11 cellular contexts compared by ENCODE assay signal in genomic region chr1:22132517-22133235, GRCh38. TPM values are rescaled to one million over a fixed set of nuclear protein-coding genes. Genes with fewer than 3 reads are reported as not detected.
A peak's percentile ranks its signal among the peaks of the same experiment; 100 is the strongest.
DNase-seq lines count a peak whose midpoint lies in the region; ATAC-seq and TF ChIP-seq lines count a peak whose summit lies in the region.
"Had no signal": no experiment of that assay in that cellular context is flagged by ENCODE, and none has a peak within 500 bp of the region (broad histone marks: within the 10 kb centered on the region; RNA-seq: fewer than 3 reads in every experiment).

No MANE protein-coding gene starts in this region.

- H3K27me3 ChIP-seq in right cardiac atrium (ENCODE audit: control insufficient read depth, insufficient read depth) (no peaks in the 10 kb centered on the region), uterus (no peaks in the 10 kb centered on the region), esophagus squamous epithelium (peaks cover 0 to 22% (median 0%) of the 10 kb centered on the region in 4 donors)

- TF ChIP-seq POLR2A in uterus (IDR thresholded peaks at IDR 0.05) (no peak), esophagus squamous epithelium (IDR thresholded peaks at IDR 0.05) (no peak)

- H3K36me3 ChIP-seq in uterus (no peaks in the 10 kb centered on the region), esophagus squamous epithelium (peaks cover 0 to 26% (median 0%) of the 10 kb centered on the region in 3 donors)
- H3K36me3 ChIP-seq: neutrophil had no signal

- TF ChIP-seq CTCF in fibroblast of pulmonary artery (IDR thresholded peaks at IDR 0.05; ENCODE audit: low read length, missing control alignments) (no peak), uterus (IDR thresholded peaks at IDR 0.05) (no peak), esophagus squamous epithelium (IDR thresholded peaks at IDR 0.05) (no peak)

- H3K4me1 ChIP-seq in right cardiac atrium (ENCODE audit: control insufficient read depth, insufficient read depth, low read length), result no peaks in the 10 kb centered on the region
- H3K4me1 ChIP-seq in uterus, result peaks cover 7 to 19% of the 10 kb centered on the region in 2 donors
- peaks cover 23 to 51% (median 25%) of the 10 kb centered on the region in 3 donors for H3K4me1 ChIP-seq in esophagus squamous epithelium

- H3K4me3 ChIP-seq in right cardiac atrium (ENCODE audit: low read length), result no peak overlapping the region
- no peak overlapping the region for H3K4me3 ChIP-seq in fibroblast of pulmonary artery (replicated peaks; ENCODE audit: low read depth, low read length)
- H3K4me3 ChIP-seq in uterus, result no peak overlapping the region
- no peak overlapping the region for H3K4me3 ChIP-seq in esophagus squamous epithelium

- H3K9me3 ChIP-seq in right cardiac atrium (ENCODE audit: control insufficient read depth, low read length) (no peaks in the 10 kb centered on the region), uterus (no peaks in the 10 kb centered on the region), esophagus squamous epithelium (no peaks in the 10 kb centered on the region)
- H3K9me3 ChIP-seq: neutrophil had no signal

- WGBS in right cardiac atrium, result 66% methylated on average over 15 of the region's 15 CpGs
- 45% methylated on average over 6 of the region's 15 CpGs; no CpG with 5 or more reads in 1 of the 2 donors for WGBS in esophagus squamous epithelium, 2 donors

- no peak overlapping the region for H3K27ac ChIP-seq in right cardiac atrium (ENCODE audit: low read length)
- no peak overlapping the region for H3K27ac ChIP-seq in uterus
- H3K27ac ChIP-seq in esophagus squamous epithelium, result peak overlapping the region in 1 of 4 donors; percentile 5
- H3K27ac ChIP-seq: neutrophil had no signal

- DNase-seq in right cardiac atrium, result peak; percentile 9 to 58 (median 41)
- no peak for DNase-seq in cardiac septum (ENCODE audit: low spot score)
- DNase-seq in fibroblast of pulmonary artery (ENCODE audit: low read depth), result peak; percentile 58
- DNase-seq in uterus, result peak; percentile 52 to 58
- DNase-seq in esophagus squamous epithelium (lab: John Stamatoyannopoulos, UW), result no peak
- no peak for DNase-seq in MV-4-11 (lab: John Stamatoyannopoulos, UW)
- DNase-seq in NCI-H774 (lab: John Stamatoyannopoulos, UW), result no peak
- DNase-seq: NCI-H1436 treated with DMSO at 0.1 percent for 48 hours had no signal

- ATAC-seq in right cardiac atrium (peak in 1 of 2 donors; percentile 12), SK-N-SH treated with all-trans-retinoic acid at 6 μM for 48 hours (peak; percentile 89)

- intact Hi-C loops in right cardiac atrium (cut with DNase I) (no loop called here), cardiac septum (cut with DNase I) (loop anchor here (10.0 kb wide), 1 partner anchor 142 kb away; no protein-coding TSS in a partner anchor), uterus (cut with DNase I; ENCODE audit: low total_unique reads) (no loop called here), esophagus squamous epithelium (cut with DNase I) (no loop called here)

TF ChIP-seq in SK-N-SH treated with all-trans-retinoic acid at 6 μM for 48 hours, 23 proteins besides CTCF, POLR2A, EP300 and RAD21:
- TF ChIP-seq ZNF8 (CRISPR knock-in tag; IDR thresholded peaks at IDR 0.05) (no peak), GLIS3 (CRISPR knock-in tag; IDR thresholded peaks at IDR 0.05) (no peak), CSRNP3 (CRISPR knock-in tag; IDR thresholded peaks at IDR 0.05) (no peak), SNAI2 (CRISPR knock-in tag; IDR thresholded peaks at IDR 0.05) (no peak), ZNF565 (CRISPR knock-in tag; conservative IDR thresholded peaks at IDR 0.05; ENCODE audit: low read depth) (no peak)

RNA-seq across cellular contexts. Expression of gene WNT4, which starts 10.2 kb away (rescaled TPM):
- under 1 TPM in 3 of 4 donors, not detected in 1; 0.14 to 0.25 (median 0.24) TPM for total RNA-seq in right cardiac atrium
- polyA plus RNA-seq in right cardiac atrium, result 0.05 TPM
- 0.38 TPM for total RNA-seq in cardiac septum
- total RNA-seq in uterus, result 10 to 100 TPM in 2 of 4 donors, 1 to 10 TPM in 1, not detected in 1; 1.3 to 14.0 (median 11.5) TPM
- 10 to 100 TPM in 1 of 4 donors, 1 to 10 TPM in 3; 4.8 to 11.9 (median 6.6) TPM for total RNA-seq in esophagus squamous epithelium
- total RNA-seq: activated CD8-positive, alpha-beta memory T cell treated with anti-CD3 and anti-CD28 coated beads, Interleukin-2, amount 10 ng/mL, durations not matched to agents 7 days and 5 days had no signal

Comparison
In these comparisons a context has a peak if more than half of its experiments do, and no peak if none do; other contexts are left out.
1. DNase-seq: peak in right cardiac atrium (3 of 3), fibroblast of pulmonary artery (single experiment) and uterus (2 of 2); none in cardiac septum (single experiment), esophagus squamous epithelium (single experiment), MV-4-11 (single experiment) and NCI-H774 (single experiment).